In genomic region chrX:42093756-42094155, GRCh38 we compare ENCODE assay signal across 10 cellular contexts.
A peak's percentile ranks its signal among the peaks of the same experiment; 100 is the strongest.
DNase-seq lines count a peak whose midpoint lies in the region; ATAC-seq and TF ChIP-seq lines count a peak whose summit lies in the region.
"Had no signal": no experiment of that assay in that cellular context is flagged by ENCODE, and none has a peak within 500 bp of the region (broad histone marks: within the 10 kb centered on the region; RNA-seq: fewer than 3 reads in every experiment).

No MANE protein-coding gene starts in this region.

- H3K36me3 ChIP-seq in GM06990 (ENCODE audit: control insufficient read depth, insufficient read depth, low read length) (no peaks in the 10 kb centered on the region), SJSA1 (no peaks in the 10 kb centered on the region), right lobe of liver (no peaks in the 10 kb centered on the region), upper lobe of left lung (no peaks in the 10 kb centered on the region), stomach (no peaks in the 10 kb centered on the region)

- H3K9me3 ChIP-seq in SJSA1 (replicated peaks) (no peaks in the 10 kb centered on the region), right lobe of liver (no peaks in the 10 kb centered on the region), upper lobe of left lung (no peaks in the 10 kb centered on the region), stomach (no peaks in the 10 kb centered on the region)

- H3K4me1 ChIP-seq in SJSA1 (replicated peaks) (peaks cover 16% of the 10 kb centered on the region), right lobe of liver (peaks cover 0 to 10% (median 0%) of the 10 kb centered on the region in 4 donors), upper lobe of left lung (no peaks in the 10 kb centered on the region), stomach (no peaks in the 10 kb centered on the region)

- intact Hi-C loops in right lobe of liver (cut with DNase I) (no loop called here), stomach (cut with DNase I; ENCODE audit: low total_unique reads) (no loop called here)

- DNase-seq in GM06990 (ENCODE audit: extremely low read depth, insufficient read length) (peak; percentile 32), SJSA1 (ENCODE audit: low read depth in 1 of 2, low spot score in 2 of 2) (peak; percentile 31 to 36), right lobe of liver (no peak), upper lobe of left lung (no peak), stomach (no peak)
- DNase-seq: NCI-H2171 treated with DMSO at 0.1 percent for 48 hours, T-helper 9 cell had no signal

- TF ChIP-seq POLR2A in right lobe of liver (IDR thresholded peaks at IDR 0.05): no peak
- TF ChIP-seq POLR2A in upper lobe of left lung (IDR thresholded peaks at IDR 0.05): no peak
- TF ChIP-seq POLR2A in stomach (IDR thresholded peaks at IDR 0.05): no peak

- peak; percentile 66 for ATAC-seq in GM21528 (IDR thresholded peaks at IDR 0.05; ENCODE audit: low FRiP score, unreplicated experiment)
- ATAC-seq in right lobe of liver: peak; percentile 58 to 89 (median 68)
- no peak for ATAC-seq in upper lobe of left lung (ENCODE audit: low FRiP score in 2 of 2)
- ATAC-seq in HG03045 (IDR thresholded peaks at IDR 0.05; ENCODE audit: unreplicated experiment): no peak
- no peak for ATAC-seq in HG03469 (IDR thresholded peaks at IDR 0.05; ENCODE audit: unreplicated experiment)

- H3K4me3 ChIP-seq in GM06990 (replicated peaks; ENCODE audit: low read depth, low read length) (no peak overlapping the region), SJSA1 (peak overlapping the region; percentile 9), right lobe of liver (no peak overlapping the region), upper lobe of left lung (peak overlapping the region in 1 of 4 donors; percentile 11), stomach (no peak overlapping the region)

- H3K27ac ChIP-seq in SJSA1 (peak overlapping the region; percentile 82), right lobe of liver (peak overlapping the region in 1 of 3 donors; percentile 29), upper lobe of left lung (no peak overlapping the region), stomach (no peak overlapping the region)

- no peak for TF ChIP-seq CTCF in GM06990 (IDR thresholded peaks at IDR 0.05; ENCODE audit: insufficient read depth, low read length, poor library complexity, severe bottlenecking)
- no peak for TF ChIP-seq CTCF in right lobe of liver (IDR thresholded peaks at IDR 0.05)
- TF ChIP-seq CTCF in upper lobe of left lung (IDR thresholded peaks at IDR 0.05): no peak
- TF ChIP-seq CTCF in stomach (IDR thresholded peaks at IDR 0.05): no peak

- TF ChIP-seq EP300 in upper lobe of left lung (IDR thresholded peaks at IDR 0.05) (no peak), stomach (IDR thresholded peaks at IDR 0.05) (no peak)

- WGBS in right lobe of liver (ENCODE audit: insufficient coverage, low coverage, low lambda C conversion rate, missing lambda C conversion rate): 26% methylated on average over 5 of the region's 6 CpGs
- 43 to 65% methylated on average over 6 of the region's 6 CpGs for WGBS in upper lobe of left lung, 2 donors
- 31 to 67% (median 46%) methylated on average over 6 of the region's 6 CpGs for WGBS in stomach, 5 donors

- H3K27me3 ChIP-seq in GM06990 (replicated peaks; ENCODE audit: control insufficient read depth, insufficient read depth, low read length): no peaks in the 10 kb centered on the region
- H3K27me3 ChIP-seq in SJSA1 (replicated peaks): no peaks in the 10 kb centered on the region
- H3K27me3 ChIP-seq in right lobe of liver: peaks cover 0 to 7% of the 10 kb centered on the region in 2 donors
- peaks cover 0 to 3% (median 0%) of the 10 kb centered on the region in 4 donors for H3K27me3 ChIP-seq in upper lobe of left lung
- peaks cover 0 to 7% (median 0%) of the 10 kb centered on the region in 3 donors for H3K27me3 ChIP-seq in stomach

Comparison
In these comparisons a context has a peak if more than half of its experiments do, and no peak if none do; other contexts are left out.
1. DNase-seq: peak in GM06990 (single experiment) and SJSA1 (2 of 2); none in right lobe of liver (0 of 3), upper lobe of left lung (0 of 2) and stomach (single experiment).
2. ATAC-seq: peak in GM21528 (single experiment) and right lobe of liver (4 of 4); none in upper lobe of left lung (0 of 2), HG03045 (single experiment) and HG03469 (single experiment).